In genomic region chr22:19635644-19636043, GRCh38 we compare ENCODE assay signal across 26 cellular contexts.
"Had no signal": no experiment of that assay in that cellular context is flagged by ENCODE, and none has a peak within 500 bp of the region (broad histone marks: within the 10 kb centered on the region; RNA-seq: fewer than 3 reads in every experiment).

No MANE protein-coding gene starts in this region.

- ATAC-seq: activated T-cell treated with anti-CD3 and anti-CD28 coated beads, Interleukin-2, amount 50 U/mL, for 72 hours; esophagus mucosa; T-helper 17 cell had no signal

- H3K27me3 ChIP-seq: brain microvascular endothelial cell had no signal

- H3K27ac ChIP-seq: brain microvascular endothelial cell, WERI-Rb-1 had no signal

- FAIRE-seq: astrocyte, colon, frontal cortex had no signal

- DNase-seq: activated B cell treated with CpG ODN at 0.5 μM for 24 hours; activated CD4-positive, alpha-beta memory T cell treated with anti-CD3 and anti-CD28 coated beads, Interleukin-2, amount 10 ng/mL, durations not matched to agents 7 days and 5 days; activated CD4-positive, alpha-beta T cell treated with anti-CD3 and anti-CD28 coated beads for 1 hour; activated CD4-positive, alpha-beta T cell treated with anti-CD3 and anti-CD28 coated beads for 4 hours; activated CD4-positive, alpha-beta T cell treated with anti-CD3 and anti-CD28 coated beads, Interleukin-2, amount 10 ng/mL, durations not matched to agents 7 days and 5 days; activated CD4-positive, alpha-beta T cell treated with anti-CD3 and anti-CD28 coated beads, Interleukin-2, amount 50 U/mL, for 4 hours; activated gamma-delta T cell; activated naive CD4-positive, alpha-beta T cell; activated naive CD4-positive, alpha-beta T cell treated with anti-CD3 and anti-CD28 coated beads, Interleukin-2, amount 50 U/mL, for 16 hours; activated T-cell treated with anti-CD3 and anti-CD28 coated beads for 4 hours; activated T-cell treated with anti-CD3 and anti-CD28 coated beads, Interleukin-2, amount 50 U/mL, for 24 hours; activated T-cell treated with anti-CD3 and anti-CD28 coated beads, Interleukin-2, amount 50 U/mL, for 72 hours; amniotic stem cell; anterior cingulate cortex; brain microvascular endothelial cell; caudate nucleus; effector CD8-positive, alpha-beta T cell; foreskin fibroblast; T-helper 1 cell; T-helper 17 cell; T1000; WERI-Rb-1 had no signal

- H3K36me3 ChIP-seq: brain microvascular endothelial cell, WERI-Rb-1 had no signal
